8 cellular contexts compared by ENCODE assay signal in genomic region chr1:243850368-243851128, GRCh38. TPM values are rescaled to one million over a fixed set of nuclear protein-coding genes. Genes with fewer than 3 reads are reported as not detected.
DNase-seq lines count a peak whose midpoint lies in the region; ATAC-seq, FAIRE-seq and TF ChIP-seq lines count a peak whose summit lies in the region.

No MANE protein-coding gene starts in this region.

- H3K79me2 ChIP-seq in keratinocyte (ENCODE audit: control insufficient read depth, insufficient read depth, low read length), result no peaks in the 10 kb centered on the region

- H3K27ac ChIP-seq in keratinocyte (ENCODE audit: control insufficient read depth, insufficient read depth, low read length), result peak overlapping the region; percentile 36

- peaks cover 7% of the 10 kb centered on the region for H3K4me1 ChIP-seq in keratinocyte (ENCODE audit: control insufficient read depth, extremely low read depth, insufficient read depth, low read length)

- no peak for FAIRE-seq in keratinocyte (lab: Jason Lieb, UNC)

- H3K27me3 ChIP-seq in keratinocyte (ENCODE audit: control insufficient read depth, extremely low read depth, insufficient read depth, low read length), result peaks cover 27% of the 10 kb centered on the region

- H3K9me3 ChIP-seq in keratinocyte (ENCODE audit: control insufficient read depth, low read depth, low read length), result no peaks in the 10 kb centered on the region

- no peaks in the 10 kb centered on the region for H3K36me3 ChIP-seq in keratinocyte (ENCODE audit: control insufficient read depth in 2 of 2, extremely low read depth in 1 of 2, insufficient read depth in 2 of 2, low read length in 2 of 2)

- no peak for TF ChIP-seq CTCF in cardiac fibroblast (IDR thresholded peaks at IDR 0.05; ENCODE audit: low read depth, low read length)
- no peak for TF ChIP-seq CTCF in keratinocyte (optimal IDR thresholded peaks at IDR 0.05 in 1 of 3, IDR thresholded peaks at IDR 0.05 in 1 of 3, conservative IDR thresholded peaks at IDR 0.05 in 1 of 3; ENCODE audit: extremely low read depth in 1 of 3, insufficient read depth in 2 of 3, low read length in 3 of 3)

- H2AFZ ChIP-seq in keratinocyte (ENCODE audit: control insufficient read depth, low read length), result peak overlapping the region; percentile 79

- peak overlapping the region; percentile 88 for H3K4me2 ChIP-seq in keratinocyte (ENCODE audit: control insufficient read depth, extremely low read depth, insufficient read depth, low read depth, low read length)

- peak; percentile 60 for ATAC-seq in HG02885 (IDR thresholded peaks at IDR 0.05; ENCODE audit: poor library complexity, unreplicated experiment)

- H3K9me1 ChIP-seq in keratinocyte (ENCODE audit: control insufficient read depth, extremely low read depth, insufficient read depth, low read length), result no peaks in the 10 kb centered on the region

- H3K9ac ChIP-seq in keratinocyte (ENCODE audit: control insufficient read depth, extremely low read depth, insufficient read depth, low read length), result peak overlapping the region; percentile 72

- DNase-seq in NCI-H524 (lab: John Stamatoyannopoulos, UW) (peak; percentile 73 to 87), NCI-H524 treated with DMSO at 0.1 percent for 48 hours (lab: John Stamatoyannopoulos, UW) (no peak), NCI-H2081 treated with DMSO at 0.1 percent for 48 hours (lab: John Stamatoyannopoulos, UW) (peak; percentile 34), cardiac fibroblast (ENCODE audit: low read depth in 2 of 2) (peak; percentile 81 to 86), keratinocyte (ENCODE audit: low read depth, low spot score) (no peak)
- DNase-seq in activated CD4-positive, CD25-positive, alpha-beta regulatory T cell treated with anti-CD3 and anti-CD28 coated beads, Interleukin-2, amount 50 U/mL, for 16 hours (ENCODE audit: low read depth, low spot score), result peak; percentile 51
- peak; percentile 75 for DNase-seq in stimulated activated CD4-positive, alpha-beta T cell treated with anti-CD3 and anti-CD28 coated beads, Interleukin-12 subunit alpha, Interleukin-12 subunit beta, amount 100 ng/mL, for 4 hours

- dilution Hi-C loops in keratinocyte (cut with MboI; ENCODE audit: extremely low pct_ligation_motif_present, low sequenced_read_pairs), result no loop called here

- no peaks in the 10 kb centered on the region for H4K20me1 ChIP-seq in keratinocyte (ENCODE audit: control insufficient read depth, extremely low read depth, insufficient read depth, low read length)

- H3K4me3 ChIP-seq in cardiac fibroblast (replicated peaks in 1 of 2; ENCODE audit: low read depth in 2 of 2, low read length in 2 of 2) (peak overlapping the region; percentile 66 to 79), keratinocyte (ENCODE audit: control insufficient read depth in 2 of 3, extremely low read depth in 1 of 3, insufficient read depth in 2 of 3, low read depth in 1 of 3, low read length in 3 of 3) (peak overlapping the region; percentile 59 to 73 (median 66))

RNA-seq across cellular contexts. Expression of gene AKT3, which starts 0.5 kb away (rescaled TPM):
- polyA plus RNA-seq in keratinocyte, result 2.7 to 4.2 TPM (median 2.9 TPM) in 3 replicates
- polyA plus RNA-seq in keratinocyte (2011; ENCODE audit: low read depth), result 4.9 TPM
- polyA plus RNA-seq in keratinocyte (2011; cell fraction: cytosol; rRNA removed), result 3.9 and 6.2 TPM in 2 replicates
- 3.6 and 4.1 TPM in 2 replicates for polyA plus RNA-seq in keratinocyte (2011; cell fraction: nucleus; rRNA removed)
- polyA plus RNA-seq in keratinocyte (2012; ENCODE audit: low replicate concordance), result 1.2 and 4.5 TPM in 2 replicates
- 3.0 to 3.5 TPM (median 3.3 TPM) in 3 replicates for polyA minus RNA-seq in keratinocyte
- 3.8 TPM for polyA minus RNA-seq in keratinocyte (2011; cell fraction: cytosol; rRNA and poly(A)+ RNA removed)
- polyA minus RNA-seq in keratinocyte (2011; cell fraction: nucleus; rRNA and poly(A)+ RNA removed), result 3.9 and 7.4 TPM in 2 replicates

Comparison
In these comparisons a context has a peak if more than half of its experiments do, and no peak if none do; other contexts are left out.
1. DNase-seq: peak in NCI-H524 (2 of 2), NCI-H2081 treated with DMSO at 0.1 percent for 48 hours (single experiment), activated CD4-positive, CD25-positive, alpha-beta regulatory T cell treated with anti-CD3 and anti-CD28 coated beads, Interleukin-2, amount 50 U/mL, for 16 hours (single experiment), cardiac fibroblast (2 of 2) and stimulated activated CD4-positive, alpha-beta T cell treated with anti-CD3 and anti-CD28 coated beads, Interleukin-12 subunit alpha, Interleukin-12 subunit beta, amount 100 ng/mL, for 4 hours (single experiment); none in NCI-H524 treated with DMSO at 0.1 percent for 48 hours (single experiment) and keratinocyte (single experiment).